Comparison of ENCODE assay signal across 8 cellular contexts in genomic region chr2:216012830-216013079, GRCh38. TPM values are rescaled to one million over a fixed set of nuclear protein-coding genes. Genes with fewer than 3 reads are reported as not detected.
A peak's percentile ranks its signal among the peaks of the same experiment; 100 is the strongest.
DNase-seq lines count a peak whose midpoint lies in the region; ATAC-seq and TF ChIP-seq lines count a peak whose summit lies in the region.

No MANE protein-coding gene starts in this region.

- H3K4me3 ChIP-seq in CD8-positive, alpha-beta T cell (ENCODE audit: low read depth, low read length), result peak overlapping the region; percentile 44
- H3K4me3 ChIP-seq in OCI-LY7 (ENCODE audit: low read depth, low read length, poor library complexity, severe bottlenecking) (peak overlapping the region; percentile 81), epithelial cell of esophagus (ENCODE audit: low read length) (peak overlapping the region; percentile 61), neutrophil (ENCODE audit: low read depth in 1 of 2, low read length in 1 of 2) (peak overlapping the region; percentile 37 to 38)

- H3K27ac Mint-ChIP-seq in CD8-positive, alpha-beta T cell, result peak overlapping the region; percentile 28

- no peaks in the 10 kb centered on the region for H3K9me2 ChIP-seq in OCI-LY7 (ENCODE audit: insufficient read depth, low read length)

- H3K9me3 ChIP-seq in CD8-positive, alpha-beta T cell (ENCODE audit: low read length), result no peaks in the 10 kb centered on the region
- H3K9me3 ChIP-seq in OCI-LY7 (ENCODE audit: low read length) (no peaks in the 10 kb centered on the region), neutrophil (no peaks in the 10 kb centered on the region)

- H3K4me3 Mint-ChIP-seq in CD8-positive, alpha-beta T cell, result peak overlapping the region; percentile 85

- no peaks in the 10 kb centered on the region for H3K36me3 Mint-ChIP-seq in CD8-positive, alpha-beta T cell

- H3K27me3 Mint-ChIP-seq in CD8-positive, alpha-beta T cell (ENCODE audit: low read depth), result no peaks in the 10 kb centered on the region

- H4K20me1 ChIP-seq in OCI-LY7 (ENCODE audit: insufficient read depth, low read length), result no peaks in the 10 kb centered on the region

- POLR2A ChIA-PET in CD8-positive, alpha-beta T cell (lab: Charles Lee), result no interaction called here
- POLR2A ChIA-PET in OCI-LY7 (lab: Charles Lee), result interaction anchor here (0.7 to 1.4 kb wide), 5 partner anchors 8 to 175 kb away, joined by 3 to 6 read pairs (median 3); no protein-coding TSS in a partner anchor

- no peaks in the 10 kb centered on the region for H3K9me3 Mint-ChIP-seq in CD8-positive, alpha-beta T cell

- no peaks in the 10 kb centered on the region for H3K27me3 ChIP-seq in CD8-positive, alpha-beta T cell (ENCODE audit: insufficient read depth, low read length)
- H3K27me3 ChIP-seq in neutrophil, result peaks cover 32% of the 10 kb centered on the region

- CTCF ChIA-PET in CD8-positive, alpha-beta T cell (lab: Charles Lee), result interaction anchor here (1.8 to 2.9 kb wide), 3 partner anchors 10 to 63 kb away, joined by 6 to 16 read pairs (median 8); no protein-coding TSS in a partner anchor
- CTCF ChIA-PET in OCI-LY7 (lab: Charles Lee; ENCODE audit: unreplicated experiment), result no interaction called here

- H3K4me1 Mint-ChIP-seq in CD8-positive, alpha-beta T cell (ENCODE audit: low read depth), result peaks cover 63% of the 10 kb centered on the region

- H3K79me2 ChIP-seq in OCI-LY7 (ENCODE audit: insufficient read depth, low read depth, low read length), result peaks cover 16% of the 10 kb centered on the region; the same call in 1 of the 2 replicates

- H3K27ac ChIP-seq in CD8-positive, alpha-beta T cell (ENCODE audit: low read depth, low read length), result peak overlapping the region; percentile 1
- H3K27ac ChIP-seq in OCI-LY7 (ENCODE audit: low read depth, low read length, poor library complexity, severe bottlenecking) (peak overlapping the region; percentile 23), neutrophil (no peak overlapping the region)

- no peak for TF ChIP-seq CTCF in CD8-positive, alpha-beta T cell (IDR thresholded peaks at IDR 0.05)
- TF ChIP-seq CTCF in OCI-LY7 (conservative IDR thresholded peaks at IDR 0.05; ENCODE audit: low read length) (no peak), epithelial cell of esophagus (IDR thresholded peaks at IDR 0.05; ENCODE audit: insufficient read depth, low read depth, low read length, missing control alignments) (no peak), neutrophil (IDR thresholded peaks at IDR 0.05) (no peak)

- peak overlapping the region; percentile 77 for H2AFZ ChIP-seq in OCI-LY7 (ENCODE audit: low read length)

- intact Hi-C loops in CD8-positive, alpha-beta T cell (cut with DNase I, micrococcal nuclease), result loop anchor here (1.0 to 10.0 kb wide), 6 partner anchors 11 to 1208 kb away; partner anchors contain the start of genes SMARCAL1 (in 2 of the 2), ATIC (in 1 of the 2) and BARD1 (in 1 of the 2)
- intact Hi-C loops in OCI-LY7 (cut with micrococcal nuclease; ENCODE audit: unreplicated experiment), result loop anchor here (5.0 kb wide), 1 partner anchor 700 kb away; the partner anchor contains the start of gene ATIC

- DNase-seq in CD8-positive, alpha-beta T cell, result no peak
- DNase-seq in OCI-LY7 (ENCODE audit: low spot score), result no peak
- DNase-seq in epithelial cell of esophagus (ENCODE audit: low read depth), result no peak
- no peak for DNase-seq in Kasumi-1 (lab: John Stamatoyannopoulos, UW)
- no peak for DNase-seq in NCI-H774 (lab: John Stamatoyannopoulos, UW)
- no peak for DNase-seq in activated gamma-delta T cell (lab: John Stamatoyannopoulos, UW)
- DNase-seq in hippocampal formation (lab: John Stamatoyannopoulos, UW), result no peak

- peaks cover 36% of the 10 kb centered on the region for H3K4me1 ChIP-seq in CD8-positive, alpha-beta T cell (ENCODE audit: insufficient read depth, low read length)
- H3K4me1 ChIP-seq in OCI-LY7 (ENCODE audit: insufficient read depth, low read length, poor library complexity, severe bottlenecking) (peaks cover 50% of the 10 kb centered on the region), neutrophil (ENCODE audit: control insufficient read depth in 1 of 2, insufficient read depth in 1 of 2, low read depth in 1 of 2, low read length in 1 of 2) (peaks cover 10 to 17% of the 10 kb centered on the region in 2 experiments)

- peak overlapping the region; percentile 87 for H3K4me2 ChIP-seq in OCI-LY7 (ENCODE audit: low read length)

- BruUV-seq in OCI-LY7 (replicated peaks; lab: Mats Ljungman, UMichigan), result no TSS peak

- no peaks in the 10 kb centered on the region for H3K36me3 ChIP-seq in CD8-positive, alpha-beta T cell (ENCODE audit: insufficient read depth, low read length)
- H3K36me3 ChIP-seq in OCI-LY7 (ENCODE audit: insufficient read depth, low read length) (no peaks in the 10 kb centered on the region), neutrophil (peaks cover 4% of the 10 kb centered on the region)

- no peak for ATAC-seq in CD8-positive, alpha-beta T cell

RNA-seq across cellular contexts. Expression of gene MREG, which starts 0.6 kb away (rescaled TPM):
- 1 to 10 TPM; 3.2 to 3.6 TPM for total RNA-seq in CD8-positive, alpha-beta T cell
- total RNA-seq in OCI-LY7 (2014; rRNA removed; shearing (Covaris generic)), result 9.3 and 10.8 TPM in 2 replicates
- 5.3 and 5.6 TPM in 2 replicates for total RNA-seq in OCI-LY7 (2022)
